2 cellular contexts compared by ENCODE assay signal in genomic region chr9:126372716-126373115, GRCh38.
TF ChIP-seq lines count a peak whose summit lies in the region.

No MANE protein-coding gene starts in this region.

TF ChIP-seq in SK-N-SH, 30 proteins besides CTCF, POLR2A, EP300 and RAD21 (continued from another document):
- TF ChIP-seq REST (IDR thresholded peaks at IDR 0.05; ENCODE audit: low read depth, low read length): no peak
- TF ChIP-seq, protein P1, sequence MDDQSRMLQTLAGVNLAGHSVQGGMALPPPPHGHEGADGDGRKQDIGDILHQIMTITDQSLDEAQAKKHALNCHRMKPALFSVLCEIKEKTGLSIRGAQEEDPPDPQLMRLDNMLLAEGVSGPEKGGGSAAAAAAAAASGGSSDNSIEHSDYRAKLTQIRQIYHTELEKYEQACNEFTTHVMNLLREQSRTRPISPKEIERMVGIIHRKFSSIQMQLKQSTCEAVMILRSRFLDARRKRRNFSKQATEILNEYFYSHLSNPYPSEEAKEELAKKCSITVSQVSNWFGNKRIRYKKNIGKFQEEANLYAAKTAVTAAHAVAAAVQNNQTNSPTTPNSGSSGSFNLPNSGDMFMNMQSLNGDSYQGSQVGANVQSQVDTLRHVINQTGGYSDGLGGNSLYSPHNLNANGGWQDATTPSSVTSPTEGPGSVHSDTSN (IDR thresholded peaks at IDR 0.05): no peak
- no peak for TF ChIP-seq MEF2A (IDR thresholded peaks at IDR 0.05; ENCODE audit: borderline replicate concordance, low read depth)
- no peak for TF ChIP-seq RXRA (IDR thresholded peaks at IDR 0.05; ENCODE audit: borderline replicate concordance, low read depth)
- TF ChIP-seq YY1 (IDR thresholded peaks at IDR 0.05; ENCODE audit: low read depth): no peak
- TF ChIP-seq TCF12 (IDR thresholded peaks at IDR 0.05): no peak
- TF ChIP-seq MAX (IDR thresholded peaks at IDR 0.05; ENCODE audit: low read depth): no peak
- no peak for TF ChIP-seq MXI1 (IDR thresholded peaks at IDR 0.05; ENCODE audit: low read depth, low read length)
- TF ChIP-seq TAF1 (IDR thresholded peaks at IDR 0.05; ENCODE audit: borderline replicate concordance, low read depth, low read length): no peak
TF ChIP-seq in SK-N-SH: peak in this region for 0.

TF ChIP-seq in SK-N-SH treated with all-trans-retinoic acid at 6 μM for 48 hours, 23 proteins besides CTCF, POLR2A, EP300 and RAD21 (continued from another document):
- TF ChIP-seq TSHZ2 (CRISPR knock-in tag; IDR thresholded peaks at IDR 0.05): no peak
- no peak for TF ChIP-seq ZNF8 (CRISPR knock-in tag; IDR thresholded peaks at IDR 0.05)
- TF ChIP-seq OSR1 (CRISPR knock-in tag; IDR thresholded peaks at IDR 0.05): no peak
- TF ChIP-seq PPARA (CRISPR knock-in tag; IDR thresholded peaks at IDR 0.05; ENCODE audit: borderline replicate concordance): no peak
- no peak for TF ChIP-seq TCF4 (CRISPR knock-in tag; IDR thresholded peaks at IDR 0.05; ENCODE audit: borderline replicate concordance)
- TF ChIP-seq PATZ1 (CRISPR knock-in tag; IDR thresholded peaks at IDR 0.05; ENCODE audit: borderline replicate concordance): no peak
- no peak for TF ChIP-seq RARB (CRISPR knock-in tag; IDR thresholded peaks at IDR 0.05)
- TF ChIP-seq ZNF70 (CRISPR knock-in tag; IDR thresholded peaks at IDR 0.05): no peak
- TF ChIP-seq ZC3H10 (CRISPR knock-in tag; IDR thresholded peaks at IDR 0.05): no peak
- TF ChIP-seq BACH2 (CRISPR knock-in tag; IDR thresholded peaks at IDR 0.05; ENCODE audit: borderline replicate concordance): no peak
- no peak for TF ChIP-seq SNAI2 (CRISPR knock-in tag; IDR thresholded peaks at IDR 0.05)
- TF ChIP-seq ARNTL (CRISPR knock-in tag; IDR thresholded peaks at IDR 0.05; ENCODE audit: borderline replicate concordance, low read depth): no peak
TF ChIP-seq in SK-N-SH treated with all-trans-retinoic acid at 6 μM for 48 hours: peak in this region for 0.
